Comparison of ENCODE assay signal across 2 cellular contexts in genomic region chr16:23141959-23142740, GRCh38.
TF ChIP-seq lines count a peak whose summit lies in the region.

No MANE protein-coding gene starts in this region.

TF ChIP-seq in IMR-90, 13 proteins besides CTCF, POLR2A, EP300 and RAD21:
- no peak for TF ChIP-seq CHD1 (IDR thresholded peaks at IDR 0.05; ENCODE audit: low read depth, low read length)
- TF ChIP-seq RFX5 (IDR thresholded peaks at IDR 0.05; ENCODE audit: low read depth, low read length), result no peak
- TF ChIP-seq FOS (IDR thresholded peaks at IDR 0.05; ENCODE audit: low read depth, low read length), result no peak
- TF ChIP-seq RCOR1 (IDR thresholded peaks at IDR 0.05; ENCODE audit: insufficient replicate concordance, low read length), result no peak
- TF ChIP-seq MAFK (IDR thresholded peaks at IDR 0.05; ENCODE audit: low read depth, low read length), result no peak

TF ChIP-seq in endothelial cell of umbilical vein, 7 proteins besides CTCF, POLR2A, EP300 and RAD21:
- TF ChIP-seq FOS (IDR thresholded peaks at IDR 0.05; ENCODE audit: borderline replicate concordance, insufficient read depth, low read length) (no peak), JUN (IDR thresholded peaks at IDR 0.05; ENCODE audit: borderline replicate concordance, insufficient read depth, insufficient read length, low read depth) (no peak), GATA2 (IDR thresholded peaks at IDR 0.05; ENCODE audit: insufficient read depth, insufficient read length, low read depth, low read length) (no peak), MAX (IDR thresholded peaks at IDR 0.05; ENCODE audit: insufficient read depth, insufficient read length) (no peak), POLR2AphosphoS5 (IDR thresholded peaks at IDR 0.05; ENCODE audit: insufficient read depth, low read depth, low read length) (no peak), EZH2 (IDR thresholded peaks at IDR 0.05; ENCODE audit: borderline replicate concordance, low read depth, low read length, severe bottlenecking) (no peak), MYC (IDR thresholded peaks at IDR 0.05; ENCODE audit: low read depth, low read length) (no peak)
